ENCODE assay signal across 22 cellular contexts in the genomic region with DNA sequence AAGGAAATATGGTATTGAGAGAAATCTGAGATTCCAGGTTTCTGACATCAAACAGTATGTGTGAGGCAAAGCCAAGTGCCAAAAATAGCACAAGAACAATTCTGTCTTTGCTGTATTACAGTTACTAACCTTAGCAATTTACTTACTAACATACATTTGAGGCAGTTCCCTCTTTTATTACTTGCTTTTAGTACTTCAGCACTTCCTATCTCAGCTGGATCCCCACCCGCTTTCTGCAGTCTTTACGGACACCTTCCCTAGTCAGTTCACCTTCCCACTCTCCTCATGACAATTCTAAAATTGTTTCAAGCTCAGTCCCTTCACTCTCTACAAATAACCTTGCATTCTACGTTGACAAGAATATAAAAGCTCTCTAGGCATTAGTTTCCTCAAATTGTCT.
"Had no signal": no experiment of that assay in that cellular context is flagged by ENCODE, and none has a peak within 500 bp of the region (broad histone marks: within the 10 kb centered on the region; RNA-seq: fewer than 3 reads in every experiment).

No MANE protein-coding gene starts in this region.

- DNase-seq: activated CD4-positive, alpha-beta memory T cell treated with anti-CD3 and anti-CD28 coated beads for 36 hours; activated CD8-positive, alpha-beta memory T cell treated with anti-CD3 and anti-CD28 coated beads, Interleukin-2, amount 10 ng/mL, durations not matched to agents 7 days and 5 days; activated T-cell treated with anti-CD3 and anti-CD28 coated beads, Interleukin-2, amount 50 U/mL, for 24 hours; anterior cingulate cortex; brain microvascular endothelial cell; cerebellar nuclear complex; dermis blood vessel endothelial cell; heart left ventricle; islet precursor cell; natural killer cell; nucleus accumbens; posterior cingulate gyrus; retina; stimulated activated CD4-positive, alpha-beta T cell treated with anti-CD3 and anti-CD28 coated beads, Interleukin-15, amount 100 ng/mL, for 24 hours; stimulated activated CD4-positive, alpha-beta T cell treated with anti-CD3 and anti-CD28 coated beads, Interleukin-4, amount 100 ng/mL, for 1 hour; stimulated activated naive B cell treated with anti-CD40 and anti-IgM and Interleukin-4, amounts not matched to agents 10 μg/mL and 1 μg/mL and 100 μg/mL, for 72 hours; T-helper 9 cell; tibial artery; uterus had no signal

- H3K9me3 ChIP-seq: uterus had no signal

- H3K4me1 ChIP-seq: tibial artery, uterus had no signal

- H3K27me3 Mint-ChIP-seq: activated CD4-positive, alpha-beta memory T cell treated with anti-CD3 and anti-CD28 coated beads for 36 hours; activated CD8-positive, alpha-beta memory T cell treated with anti-CD3 and anti-CD28 coated beads, Interleukin-2, amount 10 ng/mL, durations not matched to agents 7 days and 5 days; activated T-cell treated with anti-CD3 and anti-CD28 coated beads, Interleukin-2, amount 50 U/mL, for 24 hours had no signal

- H3K36me3 ChIP-seq: brain microvascular endothelial cell, heart left ventricle, tibial artery, uterus had no signal

- H3K27ac Mint-ChIP-seq: activated CD4-positive, alpha-beta memory T cell treated with anti-CD3 and anti-CD28 coated beads for 36 hours; activated CD8-positive, alpha-beta memory T cell treated with anti-CD3 and anti-CD28 coated beads, Interleukin-2, amount 10 ng/mL, durations not matched to agents 7 days and 5 days; activated naive CD4-positive, alpha-beta T cell treated with anti-CD3 and anti-CD28 coated beads, Interleukin-2, amount 50 U/mL, for 72 hours; activated T-cell treated with anti-CD3 and anti-CD28 coated beads, Interleukin-2, amount 50 U/mL, for 24 hours; stimulated activated naive B cell treated with anti-CD40 and anti-IgM and Interleukin-4, amounts not matched to agents 10 μg/mL and 1 μg/mL and 100 μg/mL, for 72 hours had no signal

- ATAC-seq: activated CD8-positive, alpha-beta memory T cell treated with anti-CD3 and anti-CD28 coated beads, Interleukin-2, amount 10 ng/mL, durations not matched to agents 7 days and 5 days; heart left ventricle; left lobe of liver; natural killer cell had no signal

- H3K4me3 ChIP-seq: heart left ventricle, tibial artery, uterus had no signal

- H3K27me3 ChIP-seq: brain microvascular endothelial cell, heart left ventricle, tibial artery, uterus had no signal

- H3K4me3 Mint-ChIP-seq: activated CD4-positive, alpha-beta memory T cell treated with anti-CD3 and anti-CD28 coated beads for 36 hours; activated CD8-positive, alpha-beta memory T cell treated with anti-CD3 and anti-CD28 coated beads, Interleukin-2, amount 10 ng/mL, durations not matched to agents 7 days and 5 days; activated T-cell treated with anti-CD3 and anti-CD28 coated beads, Interleukin-2, amount 50 U/mL, for 24 hours; natural killer cell; stimulated activated naive B cell treated with anti-CD40 and anti-IgM and Interleukin-4, amounts not matched to agents 10 μg/mL and 1 μg/mL and 100 μg/mL, for 72 hours had no signal

- H3K27ac ChIP-seq: brain microvascular endothelial cell, heart left ventricle, tibial artery, uterus, VCaP had no signal
